8 cellular contexts compared by ENCODE assay signal in genomic region chr3:155869664-155870063, GRCh38. TPM values are rescaled to one million over a fixed set of nuclear protein-coding genes. Genes with fewer than 3 reads are reported as not detected.
DNase-seq lines count a peak whose midpoint lies in the region; ATAC-seq and TF ChIP-seq lines count a peak whose summit lies in the region.

No MANE protein-coding gene starts in this region.

- H3K36me3 Mint-ChIP-seq in GM23338 (ENCODE audit: low read depth), result peaks cover 5% of the 10 kb centered on the region; the same call in 1 of the 3 replicates
- peaks cover 3% of the 10 kb centered on the region for H3K36me3 Mint-ChIP-seq in T-helper 2 cell treated with Interferon-gamma antibody and Interleukin-4, amounts not matched to agents 5 μg/mL and 100 μg/mL, for 36 hours (ENCODE audit: low read depth)

- H3K27ac ChIP-seq in GM23338 (ENCODE audit: low read depth) (peak overlapping the region; percentile 95), foreskin keratinocyte (peak overlapping the region; percentile 23), skin epidermis (peak overlapping the region; percentile 26 to 97 (median 92))

- H4K20me1 ChIP-seq in GM23338 (replicated peaks; ENCODE audit: insufficient read depth), result peaks cover 8% of the 10 kb centered on the region; the same call in 1 of the 2 replicates

- no peaks in the 10 kb centered on the region; the same call in 1 of the 3 replicates for H3K9me3 Mint-ChIP-seq in GM23338
- H3K9me3 Mint-ChIP-seq in T-helper 2 cell treated with Interferon-gamma antibody and Interleukin-4, amounts not matched to agents 5 μg/mL and 100 μg/mL, for 36 hours, result no peaks in the 10 kb centered on the region

- H3K4me3 Mint-ChIP-seq in GM23338, result peak overlapping the region; percentile 78
- H3K4me3 Mint-ChIP-seq in T-helper 2 cell treated with Interferon-gamma antibody and Interleukin-4, amounts not matched to agents 5 μg/mL and 100 μg/mL, for 36 hours, result peak overlapping the region; percentile 92

- H3K27me3 ChIP-seq in GM23338 (ENCODE audit: insufficient read depth) (no peaks in the 10 kb centered on the region), foreskin keratinocyte (no peaks in the 10 kb centered on the region)

- H3K4me3 ChIP-seq in GM23338 (peak overlapping the region; percentile 74), skin epidermis (peak overlapping the region; percentile 78 to 99 (median 97))

- ATAC-seq in GM23338 (peak; percentile 1; the same call in 2 of the 3 replicates), foreskin keratinocyte (no peak), HG02678 (IDR thresholded peaks at IDR 0.05; ENCODE audit: unreplicated experiment) (no peak)

- peak overlapping the region; percentile 84 for H3K4me2 ChIP-seq in GM23338

- peaks cover 4% of the 10 kb centered on the region for H3K27me3 Mint-ChIP-seq in GM23338 (ENCODE audit: insufficient read depth, low read depth, poor library complexity)
- H3K27me3 Mint-ChIP-seq in T-helper 2 cell treated with Interferon-gamma antibody and Interleukin-4, amounts not matched to agents 5 μg/mL and 100 μg/mL, for 36 hours (ENCODE audit: low read depth), result no peaks in the 10 kb centered on the region

- peaks cover 39% of the 10 kb centered on the region for H3K79me2 ChIP-seq in GM23338 (replicated peaks; ENCODE audit: insufficient read depth)

- peak overlapping the region; percentile 97 for H3K27ac Mint-ChIP-seq in GM23338
- peak overlapping the region; percentile 95 for H3K27ac Mint-ChIP-seq in T-helper 2 cell treated with Interferon-gamma antibody and Interleukin-4, amounts not matched to agents 5 μg/mL and 100 μg/mL, for 36 hours

- H3K4me1 ChIP-seq in GM23338 (ENCODE audit: insufficient read depth) (peaks cover 14% of the 10 kb centered on the region), foreskin keratinocyte (peaks cover 19% of the 10 kb centered on the region)

- H3K4me1 Mint-ChIP-seq in GM23338, result peaks cover 23% of the 10 kb centered on the region
- peaks cover 15% of the 10 kb centered on the region for H3K4me1 Mint-ChIP-seq in T-helper 2 cell treated with Interferon-gamma antibody and Interleukin-4, amounts not matched to agents 5 μg/mL and 100 μg/mL, for 36 hours (ENCODE audit: low read depth)

- H2AFZ ChIP-seq in GM23338, result peak overlapping the region; percentile 97

- TF ChIP-seq CTCF in GM23338 (conservative IDR thresholded peaks at IDR 0.05; ENCODE audit: low read depth in 2 of 2) (no peak; a peak in 1 of 4 replicates), foreskin keratinocyte (conservative IDR thresholded peaks at IDR 0.05) (no peak)

- peak; percentile 38 for DNase-seq in GM23338 (ENCODE audit: low spot score)
- no peak for DNase-seq in T-helper 2 cell treated with Interferon-gamma antibody and Interleukin-4, amounts not matched to agents 5 μg/mL and 100 μg/mL, for 36 hours (ENCODE audit: low spot score)
- no peak for DNase-seq in foreskin keratinocyte
- DNase-seq in NCI-H446 (lab: John Stamatoyannopoulos, UW), result no peak
- DNase-seq in C1 segment of cervical spinal cord (lab: John Stamatoyannopoulos, UW), result no peak
- no peak for DNase-seq in NCI-H226

- no peaks in the 10 kb centered on the region for H3K36me3 ChIP-seq in GM23338 (ENCODE audit: insufficient read depth)

- H3K9me2 ChIP-seq in GM23338 (ENCODE audit: insufficient read depth), result no peaks in the 10 kb centered on the region

- H3F3A ChIP-seq in GM23338 (replicated peaks; ENCODE audit: low read depth), result peaks cover 7% of the 10 kb centered on the region

TF ChIP-seq in GM23338, 12 proteins besides CTCF, POLR2A, EP300 and RAD21 (continues in another document):
- TF ChIP-seq, protein P1, sequence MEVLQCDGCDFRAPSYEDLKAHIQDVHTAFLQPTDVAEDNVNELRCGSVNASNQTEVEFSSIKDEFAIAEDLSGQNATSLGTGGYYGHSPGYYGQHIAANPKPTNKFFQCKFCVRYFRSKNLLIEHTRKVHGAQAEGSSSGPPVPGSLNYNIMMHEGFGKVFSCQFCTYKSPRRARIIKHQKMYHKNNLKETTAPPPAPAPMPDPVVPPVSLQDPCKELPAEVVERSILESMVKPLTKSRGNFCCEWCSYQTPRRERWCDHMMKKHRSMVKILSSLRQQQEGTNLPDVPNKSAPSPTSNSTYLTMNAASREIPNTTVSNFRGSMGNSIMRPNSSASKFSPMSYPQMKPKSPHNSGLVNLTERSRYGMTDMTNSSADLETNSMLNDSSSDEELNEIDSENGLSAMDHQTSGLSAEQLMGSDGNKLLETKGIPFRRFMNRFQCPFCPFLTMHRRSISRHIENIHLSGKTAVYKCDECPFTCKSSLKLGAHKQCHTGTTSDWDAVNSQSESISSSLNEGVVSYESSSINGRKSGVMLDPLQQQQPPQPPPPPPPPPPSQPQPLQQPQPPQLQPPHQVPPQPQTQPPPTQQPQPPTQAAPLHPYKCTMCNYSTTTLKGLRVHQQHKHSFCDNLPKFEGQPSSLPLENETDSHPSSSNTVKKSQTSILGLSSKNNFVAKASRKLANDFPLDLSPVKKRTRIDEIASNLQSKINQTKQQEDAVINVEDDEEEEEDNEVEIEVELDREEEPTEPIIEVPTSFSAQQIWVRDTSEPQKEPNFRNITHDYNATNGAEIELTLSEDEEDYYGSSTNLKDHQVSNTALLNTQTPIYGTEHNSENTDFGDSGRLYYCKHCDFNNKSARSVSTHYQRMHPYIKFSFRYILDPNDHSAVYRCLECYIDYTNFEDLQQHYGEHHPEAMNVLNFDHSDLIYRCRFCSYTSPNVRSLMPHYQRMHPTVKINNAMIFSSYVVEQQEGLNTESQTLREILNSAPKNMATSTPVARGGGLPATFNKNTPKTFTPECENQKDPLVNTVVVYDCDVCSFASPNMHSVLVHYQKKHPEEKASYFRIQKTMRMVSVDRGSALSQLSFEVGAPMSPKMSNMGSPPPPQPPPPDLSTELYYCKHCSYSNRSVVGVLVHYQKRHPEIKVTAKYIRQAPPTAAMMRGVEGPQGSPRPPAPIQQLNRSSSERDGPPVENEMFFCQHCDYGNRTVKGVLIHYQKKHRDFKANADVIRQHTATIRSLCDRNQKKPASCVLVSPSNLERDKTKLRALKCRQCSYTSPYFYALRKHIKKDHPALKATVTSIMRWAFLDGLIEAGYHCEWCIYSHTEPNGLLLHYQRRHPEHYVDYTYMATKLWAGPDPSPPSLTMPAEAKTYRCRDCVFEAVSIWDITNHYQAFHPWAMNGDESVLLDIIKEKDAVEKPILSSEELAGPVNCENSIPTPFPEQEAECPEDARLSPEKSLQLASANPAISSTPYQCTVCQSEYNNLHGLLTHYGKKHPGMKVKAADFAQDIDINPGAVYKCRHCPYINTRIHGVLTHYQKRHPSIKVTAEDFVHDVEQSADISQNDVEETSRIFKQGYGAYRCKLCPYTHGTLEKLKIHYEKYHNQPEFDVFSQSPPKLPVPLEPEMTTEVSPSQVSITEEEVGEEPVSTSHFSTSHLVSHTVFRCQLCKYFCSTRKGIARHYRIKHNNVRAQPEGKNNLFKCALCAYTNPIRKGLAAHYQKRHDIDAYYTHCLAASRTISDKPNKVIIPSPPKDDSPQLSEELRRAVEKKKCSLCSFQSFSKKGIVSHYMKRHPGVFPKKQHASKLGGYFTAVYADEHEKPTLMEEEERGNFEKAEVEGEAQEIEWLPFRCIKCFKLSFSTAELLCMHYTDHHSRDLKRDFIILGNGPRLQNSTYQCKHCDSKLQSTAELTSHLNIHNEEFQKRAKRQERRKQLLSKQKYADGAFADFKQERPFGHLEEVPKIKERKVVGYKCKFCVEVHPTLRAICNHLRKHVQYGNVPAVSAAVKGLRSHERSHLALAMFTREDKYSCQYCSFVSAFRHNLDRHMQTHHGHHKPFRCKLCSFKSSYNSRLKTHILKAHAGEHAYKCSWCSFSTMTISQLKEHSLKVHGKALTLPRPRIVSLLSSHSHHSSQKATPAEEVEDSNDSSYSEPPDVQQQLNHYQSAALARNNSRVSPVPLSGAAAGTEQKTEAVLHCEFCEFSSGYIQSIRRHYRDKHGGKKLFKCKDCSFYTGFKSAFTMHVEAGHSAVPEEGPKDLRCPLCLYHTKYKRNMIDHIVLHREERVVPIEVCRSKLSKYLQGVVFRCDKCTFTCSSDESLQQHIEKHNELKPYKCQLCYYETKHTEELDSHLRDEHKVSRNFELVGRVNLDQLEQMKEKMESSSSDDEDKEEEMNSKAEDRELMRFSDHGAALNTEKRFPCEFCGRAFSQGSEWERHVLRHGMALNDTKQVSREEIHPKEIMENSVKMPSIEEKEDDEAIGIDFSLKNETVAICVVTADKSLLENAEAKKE (CRISPR knock-in tag; IDR thresholded peaks at IDR 0.05), result no peak
- TF ChIP-seq JUNB (IDR thresholded peaks at IDR 0.05; ENCODE audit: unreplicated experiment), result no peak
- TF ChIP-seq EZH2 (IDR thresholded peaks at IDR 0.05; ENCODE audit: low read depth, unreplicated experiment), result no peak
- TF ChIP-seq, protein P2, sequence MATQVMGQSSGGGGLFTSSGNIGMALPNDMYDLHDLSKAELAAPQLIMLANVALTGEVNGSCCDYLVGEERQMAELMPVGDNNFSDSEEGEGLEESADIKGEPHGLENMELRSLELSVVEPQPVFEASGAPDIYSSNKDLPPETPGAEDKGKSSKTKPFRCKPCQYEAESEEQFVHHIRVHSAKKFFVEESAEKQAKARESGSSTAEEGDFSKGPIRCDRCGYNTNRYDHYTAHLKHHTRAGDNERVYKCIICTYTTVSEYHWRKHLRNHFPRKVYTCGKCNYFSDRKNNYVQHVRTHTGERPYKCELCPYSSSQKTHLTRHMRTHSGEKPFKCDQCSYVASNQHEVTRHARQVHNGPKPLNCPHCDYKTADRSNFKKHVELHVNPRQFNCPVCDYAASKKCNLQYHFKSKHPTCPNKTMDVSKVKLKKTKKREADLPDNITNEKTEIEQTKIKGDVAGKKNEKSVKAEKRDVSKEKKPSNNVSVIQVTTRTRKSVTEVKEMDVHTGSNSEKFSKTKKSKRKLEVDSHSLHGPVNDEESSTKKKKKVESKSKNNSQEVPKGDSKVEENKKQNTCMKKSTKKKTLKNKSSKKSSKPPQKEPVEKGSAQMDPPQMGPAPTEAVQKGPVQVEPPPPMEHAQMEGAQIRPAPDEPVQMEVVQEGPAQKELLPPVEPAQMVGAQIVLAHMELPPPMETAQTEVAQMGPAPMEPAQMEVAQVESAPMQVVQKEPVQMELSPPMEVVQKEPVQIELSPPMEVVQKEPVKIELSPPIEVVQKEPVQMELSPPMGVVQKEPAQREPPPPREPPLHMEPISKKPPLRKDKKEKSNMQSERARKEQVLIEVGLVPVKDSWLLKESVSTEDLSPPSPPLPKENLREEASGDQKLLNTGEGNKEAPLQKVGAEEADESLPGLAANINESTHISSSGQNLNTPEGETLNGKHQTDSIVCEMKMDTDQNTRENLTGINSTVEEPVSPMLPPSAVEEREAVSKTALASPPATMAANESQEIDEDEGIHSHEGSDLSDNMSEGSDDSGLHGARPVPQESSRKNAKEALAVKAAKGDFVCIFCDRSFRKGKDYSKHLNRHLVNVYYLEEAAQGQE (IDR thresholded peaks at IDR 0.05; ENCODE audit: unreplicated experiment), result no peak

RNA-seq across cellular contexts. Expression of gene GMPS, which starts 0.8 kb away (rescaled TPM):
- 145 and 191 TPM in 2 replicates for total RNA-seq in GM23338 (2014; rRNA removed; shearing (Covaris generic))
- polyA plus RNA-seq in GM23338 (2016; fragmentation: Nextera tagmentation; extraction: Ambion mirVana) (61.9 and 72.0 TPM in 2 replicates), foreskin keratinocyte (54.3 and 71.0 TPM in 2 replicates)
- total RNA-seq in foreskin keratinocyte, result 82.7 and 97.1 TPM in 2 replicates

RNA-seq across cellular contexts. Expression of gene SLC33A1, which starts 15.4 kb away (rescaled TPM):
- total RNA-seq in GM23338 (2014; rRNA removed; shearing (Covaris generic)), result 33.5 and 41.0 TPM in 2 replicates
- polyA plus RNA-seq in GM23338 (2016; fragmentation: Nextera tagmentation; extraction: Ambion mirVana) (9.9 and 12.5 TPM in 2 replicates), foreskin keratinocyte (10.7 and 10.9 TPM in 2 replicates)
- total RNA-seq in foreskin keratinocyte, result 32.6 and 39.5 TPM in 2 replicates

Comparison
In these comparisons a context has a peak if more than half of its experiments do, and no peak if none do; other contexts are left out.
1. H3K27ac ChIP-seq: peak in every context shown above with its lines; median percentile 95 in GM23338; 92 in skin epidermis; 23 in foreskin keratinocyte.